In the genomic region with DNA sequence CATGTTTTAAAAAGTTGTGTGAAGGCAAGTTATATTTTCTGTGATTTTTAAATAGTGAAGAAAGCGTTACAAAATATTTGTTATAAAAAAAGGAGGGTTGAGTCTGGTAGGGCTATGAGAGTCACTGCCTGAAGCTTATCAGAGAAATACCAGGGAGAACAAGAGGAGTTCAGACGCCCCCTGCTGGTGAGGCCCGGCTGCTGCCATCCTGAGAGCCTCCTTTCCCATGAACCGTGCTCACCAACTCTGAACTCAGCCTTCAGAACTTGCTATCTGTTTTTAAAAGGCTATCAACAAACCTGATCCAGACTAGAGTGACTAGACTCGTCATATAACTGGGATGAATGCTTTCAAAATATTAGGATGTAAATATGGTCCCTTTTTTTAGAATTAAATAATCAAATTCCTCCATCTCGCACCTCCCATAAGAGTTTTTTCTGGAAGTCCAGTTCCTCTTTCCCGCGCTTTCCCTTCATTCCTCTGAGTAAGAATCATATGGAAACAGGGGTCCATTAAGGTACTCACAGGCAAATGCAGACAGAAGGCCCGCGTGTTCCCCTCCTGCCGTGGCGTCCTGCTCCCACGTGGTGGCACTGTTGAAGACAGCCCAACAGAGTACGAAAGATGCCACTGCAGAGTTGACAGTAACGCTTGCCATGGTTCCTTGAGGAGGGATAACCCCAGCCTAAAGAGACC, we compare ENCODE assay signal across 2 cellular contexts.
TF ChIP-seq lines count a peak whose summit lies in the region.

No MANE protein-coding gene starts in this region.

TF ChIP-seq in HCT116, 20 proteins besides CTCF, POLR2A, EP300 and RAD21 (continued from another document):
- TF ChIP-seq, protein P1, sequence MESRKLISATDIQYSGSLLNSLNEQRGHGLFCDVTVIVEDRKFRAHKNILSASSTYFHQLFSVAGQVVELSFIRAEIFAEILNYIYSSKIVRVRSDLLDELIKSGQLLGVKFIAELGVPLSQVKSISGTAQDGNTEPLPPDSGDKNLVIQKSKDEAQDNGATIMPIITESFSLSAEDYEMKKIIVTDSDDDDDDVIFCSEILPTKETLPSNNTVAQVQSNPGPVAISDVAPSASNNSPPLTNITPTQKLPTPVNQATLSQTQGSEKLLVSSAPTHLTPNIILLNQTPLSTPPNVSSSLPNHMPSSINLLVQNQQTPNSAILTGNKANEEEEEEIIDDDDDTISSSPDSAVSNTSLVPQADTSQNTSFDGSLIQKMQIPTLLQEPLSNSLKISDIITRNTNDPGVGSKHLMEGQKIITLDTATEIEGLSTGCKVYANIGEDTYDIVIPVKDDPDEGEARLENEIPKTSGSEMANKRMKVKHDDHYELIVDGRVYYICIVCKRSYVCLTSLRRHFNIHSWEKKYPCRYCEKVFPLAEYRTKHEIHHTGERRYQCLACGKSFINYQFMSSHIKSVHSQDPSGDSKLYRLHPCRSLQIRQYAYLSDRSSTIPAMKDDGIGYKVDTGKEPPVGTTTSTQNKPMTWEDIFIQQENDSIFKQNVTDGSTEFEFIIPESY (IDR thresholded peaks at IDR 0.05; ENCODE audit: extremely low read depth, insufficient replicate concordance, low read length): no peak

TF ChIP-seq in SK-N-SH treated with all-trans-retinoic acid at 6 μM for 48 hours, 23 proteins besides CTCF, POLR2A, EP300 and RAD21 (continued from another document):
- TF ChIP-seq, protein P2, sequence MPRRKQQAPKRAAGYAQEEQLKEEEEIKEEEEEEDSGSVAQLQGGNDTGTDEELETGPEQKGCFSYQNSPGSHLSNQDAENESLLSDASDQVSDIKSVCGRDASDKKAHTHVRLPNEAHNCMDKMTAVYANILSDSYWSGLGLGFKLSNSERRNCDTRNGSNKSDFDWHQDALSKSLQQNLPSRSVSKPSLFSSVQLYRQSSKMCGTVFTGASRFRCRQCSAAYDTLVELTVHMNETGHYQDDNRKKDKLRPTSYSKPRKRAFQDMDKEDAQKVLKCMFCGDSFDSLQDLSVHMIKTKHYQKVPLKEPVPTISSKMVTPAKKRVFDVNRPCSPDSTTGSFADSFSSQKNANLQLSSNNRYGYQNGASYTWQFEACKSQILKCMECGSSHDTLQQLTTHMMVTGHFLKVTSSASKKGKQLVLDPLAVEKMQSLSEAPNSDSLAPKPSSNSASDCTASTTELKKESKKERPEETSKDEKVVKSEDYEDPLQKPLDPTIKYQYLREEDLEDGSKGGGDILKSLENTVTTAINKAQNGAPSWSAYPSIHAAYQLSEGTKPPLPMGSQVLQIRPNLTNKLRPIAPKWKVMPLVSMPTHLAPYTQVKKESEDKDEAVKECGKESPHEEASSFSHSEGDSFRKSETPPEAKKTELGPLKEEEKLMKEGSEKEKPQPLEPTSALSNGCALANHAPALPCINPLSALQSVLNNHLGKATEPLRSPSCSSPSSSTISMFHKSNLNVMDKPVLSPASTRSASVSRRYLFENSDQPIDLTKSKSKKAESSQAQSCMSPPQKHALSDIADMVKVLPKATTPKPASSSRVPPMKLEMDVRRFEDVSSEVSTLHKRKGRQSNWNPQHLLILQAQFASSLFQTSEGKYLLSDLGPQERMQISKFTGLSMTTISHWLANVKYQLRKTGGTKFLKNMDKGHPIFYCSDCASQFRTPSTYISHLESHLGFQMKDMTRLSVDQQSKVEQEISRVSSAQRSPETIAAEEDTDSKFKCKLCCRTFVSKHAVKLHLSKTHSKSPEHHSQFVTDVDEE (CRISPR knock-in tag; IDR thresholded peaks at IDR 0.05): no peak
- no peak for TF ChIP-seq ZNF70 (CRISPR knock-in tag; IDR thresholded peaks at IDR 0.05)
- TF ChIP-seq, protein P3, sequence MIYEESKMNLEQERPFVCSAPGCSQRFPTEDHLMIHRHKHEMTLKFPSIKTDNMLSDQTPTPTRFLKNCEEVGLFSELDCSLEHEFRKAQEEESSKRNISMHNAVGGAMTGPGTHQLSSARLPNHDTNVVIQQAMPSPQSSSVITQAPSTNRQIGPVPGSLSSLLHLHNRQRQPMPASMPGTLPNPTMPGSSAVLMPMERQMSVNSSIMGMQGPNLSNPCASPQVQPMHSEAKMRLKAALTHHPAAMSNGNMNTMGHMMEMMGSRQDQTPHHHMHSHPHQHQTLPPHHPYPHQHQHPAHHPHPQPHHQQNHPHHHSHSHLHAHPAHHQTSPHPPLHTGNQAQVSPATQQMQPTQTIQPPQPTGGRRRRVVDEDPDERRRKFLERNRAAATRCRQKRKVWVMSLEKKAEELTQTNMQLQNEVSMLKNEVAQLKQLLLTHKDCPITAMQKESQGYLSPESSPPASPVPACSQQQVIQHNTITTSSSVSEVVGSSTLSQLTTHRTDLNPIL (CRISPR knock-in tag; IDR thresholded peaks at IDR 0.05; ENCODE audit: low read depth): no peak
- no peak for TF ChIP-seq ESRRG (CRISPR knock-in tag; IDR thresholded peaks at IDR 0.05)
- TF ChIP-seq PATZ1 (CRISPR knock-in tag; IDR thresholded peaks at IDR 0.05; ENCODE audit: borderline replicate concordance): no peak
